Comparison of ENCODE assay signal across 2 cellular contexts in genomic region chr1:15272782-15273127, GRCh38.
A peak's percentile ranks its signal among the peaks of the same experiment; 100 is the strongest.
TF ChIP-seq lines count a peak whose summit lies in the region.

No MANE protein-coding gene starts in this region.

TF ChIP-seq in SK-N-SH treated with all-trans-retinoic acid at 6 μM for 48 hours, 23 proteins besides CTCF, POLR2A, EP300 and RAD21:
- TF ChIP-seq TSHZ2 (CRISPR knock-in tag; IDR thresholded peaks at IDR 0.05): no peak
TF ChIP-seq in SK-N-SH treated with all-trans-retinoic acid at 6 μM for 48 hours: peak in this region for 0.

TF ChIP-seq in HepG2, 621 proteins besides CTCF, POLR2A, EP300 and RAD21 (continued from another document):
- TF ChIP-seq ZBTB34 (CRISPR knock-in tag; IDR thresholded peaks at IDR 0.05): peak; percentile 7; the same call in 1 of the 2 replicates
- peak; percentile 74 for TF ChIP-seq CCAR2 (optimal IDR thresholded peaks at IDR 0.05; ENCODE audit: low read depth, low read length)
- TF ChIP-seq ZNF547 (CRISPR knock-in tag; IDR thresholded peaks at IDR 0.05): 0 out of 2 replicates have a peak, but pooled peaks have one; percentile 17
- TF ChIP-seq KDM3A (CRISPR knock-in tag; IDR thresholded peaks at IDR 0.05; ENCODE audit: low read depth): 0 out of 2 replicates have a peak, but pooled peaks have one; percentile 14
- no peak for TF ChIP-seq HOXA3 (CRISPR knock-in tag; IDR thresholded peaks at IDR 0.05)
- no peak for TF ChIP-seq ZNF280B (CRISPR knock-in tag; IDR thresholded peaks at IDR 0.05; ENCODE audit: borderline replicate concordance)
- TF ChIP-seq MIXL1 (CRISPR knock-in tag; IDR thresholded peaks at IDR 0.05): no peak
- TF ChIP-seq KDM6A (CRISPR knock-in tag; IDR thresholded peaks at IDR 0.05; ENCODE audit: low read depth): no peak
- TF ChIP-seq ZNF605 (CRISPR knock-in tag; IDR thresholded peaks at IDR 0.05): no peak
- no peak for TF ChIP-seq FOXC1 (CRISPR knock-in tag; IDR thresholded peaks at IDR 0.05; ENCODE audit: borderline replicate concordance)
- 0 out of 2 replicates have a peak, but pooled peaks have one; percentile 48 for TF ChIP-seq ZFP37 (CRISPR knock-in tag; IDR thresholded peaks at IDR 0.05; ENCODE audit: borderline replicate concordance)
- no peak for TF ChIP-seq SIX1 (CRISPR knock-in tag; IDR thresholded peaks at IDR 0.05; ENCODE audit: borderline replicate concordance)
- TF ChIP-seq BCL6 (CRISPR knock-in tag; IDR thresholded peaks at IDR 0.05): peak; percentile 1; the same call in 1 of the 2 replicates
- TF ChIP-seq ZNF644 (CRISPR knock-in tag; IDR thresholded peaks at IDR 0.05; ENCODE audit: low read depth): no peak
- TF ChIP-seq ZNF646 (CRISPR knock-in tag; IDR thresholded peaks at IDR 0.05): no peak
- no peak for TF ChIP-seq HMG20A (CRISPR knock-in tag; IDR thresholded peaks at IDR 0.05; ENCODE audit: borderline replicate concordance)
- no peak for TF ChIP-seq ZNF75D (CRISPR knock-in tag; IDR thresholded peaks at IDR 0.05; ENCODE audit: borderline replicate concordance)
- TF ChIP-seq HES4 (CRISPR knock-in tag; IDR thresholded peaks at IDR 0.05; ENCODE audit: borderline replicate concordance): no peak
